ENCODE assay signal across 30 cellular contexts in the genomic region with DNA sequence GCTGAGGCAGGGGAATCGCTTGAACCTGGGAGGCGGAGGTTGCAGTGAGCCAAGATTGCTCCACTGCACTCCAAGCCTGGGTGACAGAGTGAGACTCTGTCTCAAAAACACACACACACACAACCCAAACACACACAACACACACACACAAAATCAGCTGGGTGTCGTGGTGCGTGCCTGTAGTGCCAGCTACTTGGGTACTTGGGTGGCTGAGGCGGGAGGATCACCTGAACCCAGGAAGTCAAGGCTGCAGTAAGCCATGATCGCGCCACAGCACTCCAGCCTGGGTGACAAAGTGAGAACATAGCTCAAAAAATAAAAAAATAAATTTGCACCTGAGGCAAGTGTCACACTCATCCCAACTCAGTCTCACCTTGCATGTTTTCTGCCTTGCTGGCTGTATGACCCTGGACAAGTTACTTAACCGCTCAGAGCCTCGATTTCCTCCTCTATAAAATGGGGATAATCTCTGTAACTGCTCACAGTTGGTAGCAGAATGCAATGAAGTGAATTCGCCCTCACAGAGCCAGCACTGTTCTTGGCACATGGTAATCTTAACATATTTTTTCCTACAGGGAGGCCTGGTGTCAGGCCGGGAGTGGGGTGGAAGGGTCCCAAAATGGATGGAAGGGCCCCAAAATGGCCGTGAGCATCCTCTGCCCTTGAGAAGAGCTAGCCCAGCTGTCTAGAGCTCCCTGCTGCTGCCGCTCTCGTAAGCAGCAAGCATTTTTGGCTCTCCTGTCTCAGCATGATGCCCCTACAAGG. TPM values are rescaled to one million over a fixed set of nuclear protein-coding genes. Genes with fewer than 3 reads are reported as not detected.
DNase-seq lines count a peak whose midpoint lies in the region; ATAC-seq and TF ChIP-seq lines count a peak whose summit lies in the region.
"Had no signal": no experiment of that assay in that cellular context is flagged by ENCODE, and none has a peak within 500 bp of the region (broad histone marks: within the 10 kb centered on the region; RNA-seq: fewer than 3 reads in every experiment).

No MANE protein-coding gene starts in this region.

- H3K56ac ChIP-seq in H9 (ENCODE audit: insufficient read length, low read depth, low read length): no peak overlapping the region

- no CpG with 5 or more reads among the region's 14 CpGs for WGBS in H9 (ENCODE audit: extremely low coverage, insufficient read length, low lambda C conversion rate)
- 89 to 94% methylated on average over 13 to 14 of the region's 14 CpGs for WGBS in endodermal cell (ENCODE audit: insufficient coverage in 1 of 2, insufficient read length in 1 of 2), 2 experiments
- 94% methylated on average over 14 of the region's 14 CpGs for WGBS in smooth muscle cell (ENCODE audit: low lambda C conversion rate)

- no peak overlapping the region for H3K4ac ChIP-seq in H9 (ENCODE audit: low read depth, low read length)

- no peaks in the 10 kb centered on the region for H3K79me1 ChIP-seq in H9 (ENCODE audit: insufficient read depth, low read depth, low read length, poor library complexity, severe bottlenecking)

- no peak overlapping the region for H2AK5ac ChIP-seq in H9 (ENCODE audit: insufficient read length, low read length)

- H3K27me3 ChIP-seq in H9 (ENCODE audit: insufficient read depth, low read length): no peaks in the 10 kb centered on the region
- H3K27me3 ChIP-seq in endodermal cell (ENCODE audit: control insufficient read depth, insufficient read depth, low read length, poor library complexity, severe bottlenecking): no peaks in the 10 kb centered on the region
- no peaks in the 10 kb centered on the region for H3K27me3 ChIP-seq in mucosa of stomach (ENCODE audit: control insufficient read depth, insufficient read depth, low read length)
- no peaks in the 10 kb centered on the region for H3K27me3 ChIP-seq in smooth muscle cell (ENCODE audit: low read depth)
- H3K27me3 ChIP-seq in left lung: no peaks in the 10 kb centered on the region
- H3K27me3 ChIP-seq: breast epithelium had no signal

- peaks cover 10 to 24% of the 10 kb centered on the region in 2 experiments for H3K4me1 Mint-ChIP-seq in H9
- peaks cover 22% of the 10 kb centered on the region for H3K4me1 Mint-ChIP-seq in endodermal cell
- H3K4me1 Mint-ChIP-seq: activated naive CD4-positive, alpha-beta T cell treated with anti-CD3 and anti-CD28 coated beads, Interleukin-2, amount 50 U/mL, for 24 hours; natural killer cell; stimulated activated naive CD8-positive, alpha-beta T cell treated with anti-CD3 and anti-CD28 coated beads, Interleukin-15, amount 100 ng/mL, for 72 hours had no signal

- DNase-seq in H9: no peak
- DNase-seq in endodermal cell: no peak
- no peak for DNase-seq in smooth muscle cell (lab: John Stamatoyannopoulos, UW; ENCODE audit: unreplicated experiment)
- no peak for DNase-seq in left lung
- no peak for DNase-seq in DMS153 (lab: John Stamatoyannopoulos, UW)
- DNase-seq in SHP77 (lab: John Stamatoyannopoulos, UW): no peak
- DNase-seq: activated CD4-positive, alpha-beta T cell treated with anti-CD3 and anti-CD28 coated beads for 48 hours; amygdala; DMS79; natural killer cell; NCI-H1048; NCI-H1694 treated with DMSO at 0.1 percent for 48 hours; NCI-H446; NCI-H774; retina; stimulated activated CD4-positive, alpha-beta T cell treated with anti-CD3 and anti-CD28 coated beads, Interleukin-1b, Interleukin-23, amount 100 ng/mL, for 48 hours; stimulated activated naive CD8-positive, alpha-beta T cell treated with anti-CD3 and anti-CD28 coated beads, Interleukin-15, amount 100 ng/mL, for 72 hours; T-helper 9 cell; WERI-Rb-1 had no signal

- H4K5ac ChIP-seq in H9 (ENCODE audit: insufficient read length, low read depth, low read length): no peak overlapping the region

- no peak overlapping the region for H2AFZ ChIP-seq in H9 (ENCODE audit: low read length)
- H2AFZ ChIP-seq in smooth muscle cell (ENCODE audit: low read depth): no peak overlapping the region

- no peak overlapping the region for H2BK20ac ChIP-seq in H9 (ENCODE audit: low read depth, low read length, poor library complexity, severe bottlenecking)

- H4K91ac ChIP-seq in H9 (ENCODE audit: insufficient read length, low read depth, low read length): no peak overlapping the region

- H2BK5ac ChIP-seq in H9 (ENCODE audit: insufficient read length, low read length): no peak overlapping the region

- H3K27ac Mint-ChIP-seq in H9 (peak overlapping the region in 1 of 3 experiments; percentile 59; a peak in 1 of 7 replicates), endodermal cell (no peak overlapping the region)
- H3K27ac Mint-ChIP-seq: activated naive CD4-positive, alpha-beta T cell treated with anti-CD3 and anti-CD28 coated beads, Interleukin-2, amount 50 U/mL, for 24 hours; activated T-helper 2 cell treated with anti-CD3 and anti-CD28 coated beads, Interferon-gamma antibody, Interleukin-2, Interleukin-4, amounts not matched to agents 10 μg/mL and 5 μg/mL and 100 μg/mL, durations not matched to agents 14 hours and 24 hours and 36 hours; natural killer cell; stimulated activated naive CD8-positive, alpha-beta T cell treated with anti-CD3 and anti-CD28 coated beads, Interleukin-15, amount 100 ng/mL, for 72 hours had no signal

- H3K9me3 ChIP-seq in H9 (ENCODE audit: control insufficient read depth, low read depth, low read length) (no peaks in the 10 kb centered on the region), endodermal cell (ENCODE audit: control insufficient read depth, low read length) (no peaks in the 10 kb centered on the region), mucosa of stomach (ENCODE audit: control insufficient read depth, low read length) (no peaks in the 10 kb centered on the region), smooth muscle cell (replicated peaks; ENCODE audit: low read depth) (no peaks in the 10 kb centered on the region), left lung (no peaks in the 10 kb centered on the region)
- H3K9me3 ChIP-seq: breast epithelium had no signal

- H3K9me3 Mint-ChIP-seq in H9: peaks cover 0 to 4% of the 10 kb centered on the region in 2 experiments; a peak in 1 of 5 replicates
- H3K9me3 Mint-ChIP-seq in endodermal cell: no peaks in the 10 kb centered on the region
- H3K9me3 Mint-ChIP-seq: activated naive CD4-positive, alpha-beta T cell treated with anti-CD3 and anti-CD28 coated beads, Interleukin-2, amount 50 U/mL, for 24 hours; activated T-helper 2 cell treated with anti-CD3 and anti-CD28 coated beads, Interferon-gamma antibody, Interleukin-2, Interleukin-4, amounts not matched to agents 10 μg/mL and 5 μg/mL and 100 μg/mL, durations not matched to agents 14 hours and 24 hours and 36 hours; natural killer cell; stimulated activated naive CD8-positive, alpha-beta T cell treated with anti-CD3 and anti-CD28 coated beads, Interleukin-15, amount 100 ng/mL, for 72 hours had no signal

- intact Hi-C loops in left lung (cut with DNase I): loop anchor here in 1 of 2 donors (10.0 kb wide), 1 partner anchor 333 kb away; the partner anchor contains the start of gene CABP1

- no peak overlapping the region for H2BK15ac ChIP-seq in H9 (ENCODE audit: low read depth, low read length)

- H2BK12ac ChIP-seq in H9 (ENCODE audit: insufficient read length, low read depth, low read length): no peak overlapping the region

- no peaks in the 10 kb centered on the region for H3K36me3 ChIP-seq in endodermal cell (ENCODE audit: control insufficient read depth, insufficient read depth, low read length)
- H3K36me3 ChIP-seq in mucosa of stomach (ENCODE audit: control insufficient read depth, insufficient read depth, low read length): no peaks in the 10 kb centered on the region
- no peaks in the 10 kb centered on the region for H3K36me3 ChIP-seq in smooth muscle cell (ENCODE audit: low read depth)
- H3K36me3 ChIP-seq in left lung: no peaks in the 10 kb centered on the region
- H3K36me3 ChIP-seq: breast epithelium, WERI-Rb-1 had no signal

- H3K79me2 ChIP-seq in H9 (ENCODE audit: insufficient read depth, low read length): no peaks in the 10 kb centered on the region
- H3K79me2 ChIP-seq in smooth muscle cell (ENCODE audit: low read depth): no peaks in the 10 kb centered on the region

- no peaks in the 10 kb centered on the region for H3F3A ChIP-seq in smooth muscle cell (ENCODE audit: low read depth)

- H3K9ac ChIP-seq in H9 (ENCODE audit: extremely low read depth, insufficient read length, low read length) (no peak overlapping the region), endodermal cell (ENCODE audit: extremely low read depth, low read length, poor library complexity, severe bottlenecking) (no peak overlapping the region), mucosa of stomach (ENCODE audit: low read length) (peak overlapping the region; percentile 83), smooth muscle cell (ENCODE audit: low read depth) (no peak overlapping the region)

- no peak overlapping the region for H3K4me3 ChIP-seq in endodermal cell (ENCODE audit: low read length)
- peak overlapping the region; percentile 75 for H3K4me3 ChIP-seq in mucosa of stomach (ENCODE audit: low read length)
- peak overlapping the region; percentile 24 for H3K4me3 ChIP-seq in smooth muscle cell
- H3K4me3 ChIP-seq in left lung: no peak overlapping the region
- H3K4me3 ChIP-seq: breast epithelium had no signal

- H3T11ph ChIP-seq in H9 (ENCODE audit: low read length): no peak overlapping the region

- H3K36me3 Mint-ChIP-seq in H9 (ENCODE audit: insufficient read depth in 1 of 3, low read depth in 3 of 3): no peaks in the 10 kb centered on the region
- peaks cover 4% of the 10 kb centered on the region for H3K36me3 Mint-ChIP-seq in endodermal cell (ENCODE audit: low read depth)
- H3K36me3 Mint-ChIP-seq: activated naive CD4-positive, alpha-beta T cell treated with anti-CD3 and anti-CD28 coated beads, Interleukin-2, amount 50 U/mL, for 24 hours; natural killer cell had no signal

- H3K27ac ChIP-seq in H9 (ENCODE audit: insufficient read length, low read depth, low read length) (no peak overlapping the region), endodermal cell (ENCODE audit: low read depth, low read length) (no peak overlapping the region), smooth muscle cell (ENCODE audit: low read depth) (no peak overlapping the region), left lung (no peak overlapping the region)
- H3K27ac ChIP-seq: breast epithelium, epithelial cell of prostate, WERI-Rb-1 had no signal

- no peak overlapping the region for H3K23ac ChIP-seq in H9 (ENCODE audit: insufficient read length, low read depth, low read length)

- H4K20me1 ChIP-seq in H9 (ENCODE audit: control insufficient read depth, insufficient read depth, insufficient read length) (no peaks in the 10 kb centered on the region), smooth muscle cell (ENCODE audit: low read depth) (no peaks in the 10 kb centered on the region)

- no peak overlapping the region for H4K8ac ChIP-seq in H9 (replicated peaks; ENCODE audit: insufficient read length, low read depth, low read length)

- H2BK120ac ChIP-seq in H9 (ENCODE audit: low read depth, low read length, poor library complexity, severe bottlenecking): no peak overlapping the region

- no peaks in the 10 kb centered on the region for H3K23me2 ChIP-seq in H9 (ENCODE audit: insufficient read length, low read depth, low read length, poor library complexity, severe bottlenecking)

- peaks cover 3% of the 10 kb centered on the region; the same call in 1 of the 2 replicates for H3K4me1 ChIP-seq in H9 (ENCODE audit: insufficient read depth, low read length)
- H3K4me1 ChIP-seq in endodermal cell (ENCODE audit: control insufficient read depth, insufficient read depth, low read length): peaks cover 4% of the 10 kb centered on the region
- peaks cover 31% of the 10 kb centered on the region for H3K4me1 ChIP-seq in mucosa of stomach (ENCODE audit: control insufficient read depth, insufficient read depth, low read length)
- H3K4me1 ChIP-seq in smooth muscle cell (ENCODE audit: low read depth): no peaks in the 10 kb centered on the region
- no peaks in the 10 kb centered on the region for H3K4me1 ChIP-seq in left lung
- H3K4me1 ChIP-seq: breast epithelium had no signal

- H3K27me3 Mint-ChIP-seq in H9 (ENCODE audit: low read depth): no peaks in the 10 kb centered on the region; the same call in 1 of the 2 replicates
- H3K27me3 Mint-ChIP-seq in endodermal cell (ENCODE audit: insufficient read depth): no peaks in the 10 kb centered on the region
- H3K27me3 Mint-ChIP-seq: activated naive CD4-positive, alpha-beta T cell treated with anti-CD3 and anti-CD28 coated beads, Interleukin-2, amount 50 U/mL, for 24 hours; stimulated activated naive CD8-positive, alpha-beta T cell treated with anti-CD3 and anti-CD28 coated beads, Interleukin-15, amount 100 ng/mL, for 72 hours had no signal

- ATAC-seq in GM21447 (IDR thresholded peaks at IDR 0.05; ENCODE audit: unreplicated experiment) (no peak), left lung (no peak)
- ATAC-seq: natural killer cell; stimulated activated naive CD8-positive, alpha-beta T cell treated with anti-CD3 and anti-CD28 coated beads, Interleukin-15, amount 100 ng/mL, for 72 hours had no signal

- H3K4me3 Mint-ChIP-seq in H9 (no peak overlapping the region), endodermal cell (peak overlapping the region; percentile 15)
- H3K4me3 Mint-ChIP-seq: activated naive CD4-positive, alpha-beta T cell treated with anti-CD3 and anti-CD28 coated beads, Interleukin-2, amount 50 U/mL, for 24 hours; natural killer cell; stimulated activated naive CD8-positive, alpha-beta T cell treated with anti-CD3 and anti-CD28 coated beads, Interleukin-15, amount 100 ng/mL, for 72 hours had no signal

- no peak overlapping the region for H3K14ac ChIP-seq in H9 (ENCODE audit: insufficient read depth, low read length)

- TF ChIP-seq CTCF in H9 (conservative IDR thresholded peaks at IDR 0.05) (no peak), endodermal cell (conservative IDR thresholded peaks at IDR 0.05) (no peak), smooth muscle cell (IDR thresholded peaks at IDR 0.05; ENCODE audit: borderline replicate concordance, insufficient read depth, poor library complexity, severe bottlenecking) (no peak), left lung (IDR thresholded peaks at IDR 0.05) (no peak)

- H3K18ac ChIP-seq in H9 (ENCODE audit: insufficient read length, low read depth, low read length): peak overlapping the region; percentile 29

- H3K4me2 ChIP-seq in H9 (ENCODE audit: insufficient read depth, insufficient read length, low read length) (no peak overlapping the region), smooth muscle cell (no peak overlapping the region)

RNA-seq across cellular contexts. Expression of gene HNF1A, which starts 0.6 kb away (rescaled TPM):
- total RNA-seq in H9 (2021): not detected in 2 replicates
- total RNA-seq in endodermal cell: under 1 TPM; 0.24 to 0.42 TPM
- 0.21 TPM for polyA plus RNA-seq in endodermal cell (2013, experiment 1 of 2)
- 0.12 TPM for polyA plus RNA-seq in endodermal cell (2013, experiment 2 of 2)
- total RNA-seq in smooth muscle cell: 0.09 TPM in 1 of 2 replicates, not detected in the other
- not detected in 2 replicates for polyA plus RNA-seq in smooth muscle cell
- under 1 TPM in 1 of 2 donors, not detected in 1; 0.10 TPM for total RNA-seq in left lung
- total RNA-seq: activated T-helper 2 cell treated with anti-CD3 and anti-CD28 coated beads, Interferon-gamma antibody, Interleukin-2, Interleukin-4, amounts not matched to agents 10 μg/mL and 5 μg/mL and 100 μg/mL, durations not matched to agents 14 hours and 24 hours and 36 hours; glomerular endothelial cell; HT1080; mesenteric fat pad; natural killer cell; omental fat pad had no signal
- polyA plus RNA-seq: BJ had no signal

RNA-seq across cellular contexts. Expression of gene C12orf43, which starts 38.6 kb away (rescaled TPM):
- total RNA-seq in H9 (2021): 24.8 and 25.7 TPM in 2 replicates
- total RNA-seq in endodermal cell: 10 to 100 TPM; 21.4 to 26.8 TPM
- polyA plus RNA-seq in endodermal cell (2013, experiment 1 of 2): 16.8 TPM
- 16.8 TPM for polyA plus RNA-seq in endodermal cell (2013, experiment 2 of 2)
- 9.4 and 11.0 TPM in 2 replicates for total RNA-seq in smooth muscle cell
- 14.1 and 14.6 TPM in 2 replicates for polyA plus RNA-seq in smooth muscle cell
- 10 to 100 TPM; 11.9 to 15.7 TPM for total RNA-seq in left lung

Comparison
In these comparisons a context has a peak if more than half of its experiments do, and no peak if none do; other contexts are left out.
1. H3K4me3 ChIP-seq: peak in mucosa of stomach (single experiment) and smooth muscle cell (single experiment); none in endodermal cell (single experiment) and left lung (0 of 2).